Comparison of ENCODE assay signal across 21 cellular contexts in the genomic region with DNA sequence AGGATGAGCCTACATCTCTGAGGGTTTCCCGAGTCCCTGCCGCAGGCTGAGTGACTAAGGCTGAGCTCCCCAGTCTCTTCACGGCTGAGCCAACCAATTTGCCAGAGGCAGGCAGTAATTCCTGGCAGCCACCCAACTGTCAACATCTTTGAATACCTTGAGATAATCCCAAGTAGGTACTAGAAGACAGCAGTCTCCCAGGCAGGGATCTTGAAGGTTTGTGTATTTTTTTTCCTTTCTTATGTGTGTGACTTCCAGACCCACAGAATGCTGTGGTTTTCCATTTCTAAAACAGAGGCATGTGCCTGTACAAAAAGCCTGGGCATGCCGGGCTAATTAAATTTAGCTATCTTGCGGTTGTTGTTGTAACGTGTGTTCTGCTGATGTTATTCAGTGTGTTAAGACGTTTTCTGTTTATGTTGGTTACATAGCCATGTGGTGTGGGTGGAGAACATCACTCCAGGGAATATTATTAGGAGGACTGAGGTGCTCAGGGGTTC.
DNase-seq lines count a peak whose midpoint lies in the region; ATAC-seq, FAIRE-seq and TF ChIP-seq lines count a peak whose summit lies in the region.
"Had no signal": no experiment of that assay in that cellular context is flagged by ENCODE, and none has a peak within 500 bp of the region (broad histone marks: within the 10 kb centered on the region; RNA-seq: fewer than 3 reads in every experiment).

No MANE protein-coding gene starts in this region.

- intact Hi-C loops in HepG2 (cut with micrococcal nuclease; ENCODE audit: unreplicated experiment), result no loop called here
- intact Hi-C loops in right lobe of liver (cut with DNase I), result no loop called here

- no peak for TF ChIP-seq RAD21 in HepG2 (CRISPR knock-in tag; IDR thresholded peaks at IDR 0.05)

- H3K79me2 ChIP-seq in HepG2 (ENCODE audit: insufficient read depth, low read length), result no peaks in the 10 kb centered on the region

- FAIRE-seq in HepG2 (lab: Jason Lieb, UNC), result no peak
- no peak for FAIRE-seq in urothelium cell line (lab: Jason Lieb, UNC)
- FAIRE-seq: A204.1, GM12878 had no signal

- no peak overlapping the region for H3K4me2 ChIP-seq in HepG2 (ENCODE audit: low read depth, low read length)
- H3K4me2 ChIP-seq: SK-N-SH had no signal

- no peaks in the 10 kb centered on the region for H3K9me3 ChIP-seq in HepG2 (ENCODE audit: low read length)
- no peaks in the 10 kb centered on the region for H3K9me3 ChIP-seq in right lobe of liver
- H3K9me3 ChIP-seq in SJCRH30 (replicated peaks), result no peaks in the 10 kb centered on the region
- H3K9me3 ChIP-seq: gastroesophageal sphincter, SK-N-SH, uterus had no signal

- no peak overlapping the region for H2AFZ ChIP-seq in HepG2 (ENCODE audit: low read length)
- H2AFZ ChIP-seq: GM23248 had no signal

- WGBS in HepG2 (ENCODE audit: low lambda C conversion rate), result 11% methylated on average over 7 of the region's 7 CpGs
- 59% methylated on average over 7 of the region's 7 CpGs for WGBS in right lobe of liver (ENCODE audit: insufficient coverage, low coverage, low lambda C conversion rate, missing lambda C conversion rate)

- DNase-seq in HepG2 (ENCODE audit: low spot score) (no peak), right lobe of liver (no peak), SJCRH30 (peak; percentile 22 to 34), fibroblast of peridontal ligament (ENCODE audit: extremely low read depth) (peak; percentile 9), urothelium cell line (ENCODE audit: low spot score) (peak; percentile 34), SIG-M5 (lab: John Stamatoyannopoulos, UW) (no peak), omental fat pad (ENCODE audit: low spot score) (no peak)
- DNase-seq in activated naive CD4-positive, alpha-beta T cell (lab: John Stamatoyannopoulos, UW), result no peak
- DNase-seq: activated CD4-positive, alpha-beta T cell treated with anti-CD3 and anti-CD28 coated beads, Interleukin-2, amount 10 ng/mL, durations not matched to agents 7 days and 5 days; activated T-cell treated with anti-CD3 and anti-CD28 coated beads, Interleukin-2, amount 50 U/mL, for 1 hour; CD4-positive, alpha-beta T cell; DND-41; effector memory CD8-positive, alpha-beta T cell; GM23248; Karpas-422; NCI-H1417; SK-N-SH; uterus had no signal

- BruUV-seq in HepG2 (replicated peaks; lab: Mats Ljungman, UMichigan), result no TSS peak

- no peak overlapping the region for H3K9ac ChIP-seq in HepG2 (ENCODE audit: insufficient read depth, low read depth, low read length)
- H3K9ac ChIP-seq: GM23248, SK-N-SH had no signal

- H4K20me1 ChIP-seq in HepG2 (ENCODE audit: insufficient read depth, low read length), result no peaks in the 10 kb centered on the region

- no peak overlapping the region for H3K4me3 ChIP-seq in HepG2 (replicated peaks in 1 of 3; ENCODE audit: insufficient read depth in 1 of 3, low read depth in 2 of 3, low read length in 3 of 3)
- H3K4me3 ChIP-seq in right lobe of liver, result no peak overlapping the region
- no peak overlapping the region for H3K4me3 ChIP-seq in SJCRH30
- H3K4me3 ChIP-seq: gastroesophageal sphincter, GM12878, GM23248, uterus had no signal

- POLR2A ChIA-PET in HepG2 (lab: Yijun Ruan, JAX), result no interaction called here

- no peaks in the 10 kb centered on the region for H3K36me3 ChIP-seq in HepG2 (replicated peaks in 1 of 2; ENCODE audit: control insufficient read depth in 1 of 2, insufficient read depth in 2 of 2, low read length in 2 of 2)
- no peaks in the 10 kb centered on the region for H3K36me3 ChIP-seq in right lobe of liver
- H3K36me3 ChIP-seq in SJCRH30, result no peaks in the 10 kb centered on the region
- H3K36me3 ChIP-seq: gastroesophageal sphincter, uterus had no signal

- in situ Hi-C loops in HepG2 (cut with HindIII; ENCODE audit: extremely low pct_ligation_motif_present, low pct_unique_long_range_greater_than_20kb), result no loop called here

- ATAC-seq in HepG2 (no peak), right lobe of liver (no peak), omental fat pad (ENCODE audit: low FRiP score) (no peak)
- ATAC-seq: effector memory CD8-positive, alpha-beta T cell; gastroesophageal sphincter; GM12878 had no signal

- H3K27me3 ChIP-seq in HepG2 (ENCODE audit: control insufficient read depth in 1 of 2, insufficient read depth in 2 of 2, low read length in 2 of 2) (peaks cover 3 to 11% of the 10 kb centered on the region in 2 experiments; a peak in 3 of 5 replicates), right lobe of liver (no peaks in the 10 kb centered on the region), SJCRH30 (no peaks in the 10 kb centered on the region)
- H3K27me3 ChIP-seq: uterus had no signal

- no peak for TF ChIP-seq EP300 in HepG2 (IDR thresholded peaks at IDR 0.05; ENCODE audit: low read depth in 2 of 2, low read length in 2 of 2)
- TF ChIP-seq EP300 in HepG2 (CRISPR knock-in tag; IDR thresholded peaks at IDR 0.05; ENCODE audit: borderline replicate concordance), result no peak

- H3K4me1 ChIP-seq in HepG2 (ENCODE audit: insufficient read depth, low read length) (no peaks in the 10 kb centered on the region), right lobe of liver (no peaks in the 10 kb centered on the region), SJCRH30 (peaks cover 6% of the 10 kb centered on the region; the same call in 1 of the 2 replicates)
- H3K4me1 ChIP-seq: gastroesophageal sphincter, uterus had no signal

- TF ChIP-seq POLR2A in HepG2 (IDR thresholded peaks at IDR 0.05; ENCODE audit: insufficient read depth in 1 of 2, low read depth in 2 of 2, low read length in 2 of 2), result no peak
- TF ChIP-seq POLR2A in right lobe of liver (IDR thresholded peaks at IDR 0.05), result no peak

- TF ChIP-seq CTCF in HepG2 (CRISPR knock-in tag; IDR thresholded peaks at IDR 0.05), result no peak
- TF ChIP-seq CTCF in right lobe of liver (IDR thresholded peaks at IDR 0.05), result no peak
- TF ChIP-seq CTCF in omental fat pad (IDR thresholded peaks at IDR 0.05), result no peak

- CTCF ChIA-PET in HepG2 (lab: Yijun Ruan, JAX; ENCODE audit: low intra/inter-chr PET ratio, low total read pairs), result no interaction called here

- H3K27ac ChIP-seq in HepG2 (ENCODE audit: extremely low read length, insufficient read depth, low read length), result no peak overlapping the region
- no peak overlapping the region for H3K27ac ChIP-seq in right lobe of liver
- no peak overlapping the region for H3K27ac ChIP-seq in SJCRH30
- H3K27ac ChIP-seq: gastroesophageal sphincter, GM23248, uterus had no signal

TF ChIP-seq in HepG2, 621 proteins besides CTCF, POLR2A, EP300 and RAD21:
- TF ChIP-seq, protein P1, sequence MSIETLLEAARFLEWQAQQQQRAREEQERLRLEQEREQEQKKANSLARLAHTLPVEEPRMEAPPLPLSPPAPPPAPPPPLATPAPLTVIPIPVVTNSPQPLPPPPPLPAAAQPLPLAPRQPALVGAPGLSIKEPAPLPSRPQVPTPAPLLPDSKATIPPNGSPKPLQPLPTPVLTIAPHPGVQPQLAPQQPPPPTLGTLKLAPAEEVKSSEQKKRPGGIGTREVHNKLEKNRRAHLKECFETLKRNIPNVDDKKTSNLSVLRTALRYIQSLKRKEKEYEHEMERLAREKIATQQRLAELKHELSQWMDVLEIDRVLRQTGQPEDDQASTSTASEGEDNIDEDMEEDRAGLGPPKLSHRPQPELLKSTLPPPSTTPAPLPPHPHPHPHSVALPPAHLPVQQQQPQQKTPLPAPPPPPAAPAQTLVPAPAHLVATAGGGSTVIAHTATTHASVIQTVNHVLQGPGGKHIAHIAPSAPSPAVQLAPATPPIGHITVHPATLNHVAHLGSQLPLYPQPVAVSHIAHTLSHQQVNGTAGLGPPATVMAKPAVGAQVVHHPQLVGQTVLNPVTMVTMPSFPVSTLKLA (IDR thresholded peaks at IDR 0.05), result peak; percentile 49; the same call in 1 of the 2 replicates
- no peak for TF ChIP-seq SETDB1 (CRISPR knock-in tag; IDR thresholded peaks at IDR 0.05; ENCODE audit: borderline replicate concordance)

Comparison
In these comparisons a context has a peak if more than half of its experiments do, and no peak if none do; other contexts are left out.
1. DNase-seq: peak in SJCRH30 (2 of 2), fibroblast of peridontal ligament (single experiment) and urothelium cell line (single experiment); none in HepG2 (single experiment), right lobe of liver (0 of 3), SIG-M5 (single experiment), omental fat pad (single experiment) and activated naive CD4-positive, alpha-beta T cell (0 of 4).